In genomic region chr20:59483481-59483880, GRCh38 we compare ENCODE assay signal across 21 cellular contexts.
"Had no signal": no experiment of that assay in that cellular context is flagged by ENCODE, and none has a peak within 500 bp of the region (broad histone marks: within the 10 kb centered on the region; RNA-seq: fewer than 3 reads in every experiment).

No MANE protein-coding gene starts in this region.

- H3K36me3 Mint-ChIP-seq: IgD-negative memory B cell had no signal

- H3K4me3 ChIP-seq: K562 had no signal

- H3K9me3 ChIP-seq: SK-N-SH had no signal

- H3K9ac ChIP-seq: KMS-11, SK-N-SH had no signal

- DNase-seq: Kasumi-1, MM.1S, NCI-H1092 treated with DMSO at 0.1 percent for 48 hours, NCI-H1436, NCI-H187, NCI-H2029, NCI-H2081 treated with DMSO at 0.1 percent for 48 hours, NCI-H2171, NCI-H226, NCI-H446, NCI-H510A, NCI-H524 treated with DMSO at 0.1 percent for 48 hours, NCI-H69, NCI-H774, RPMI8226, SHP77 had no signal

- ATAC-seq: K562 had no signal

- H3K27ac ChIP-seq: KMS-11 had no signal

- FAIRE-seq: K562, RCC 7860 had no signal

- H3K4me3 Mint-ChIP-seq: IgD-negative memory B cell had no signal

- H3K4me2 ChIP-seq: KMS-11, SK-N-SH had no signal
